23 cellular contexts compared by ENCODE assay signal in genomic region chr13:95833126-95833525, GRCh38.
"Had no signal": no experiment of that assay in that cellular context is flagged by ENCODE, and none has a peak within 500 bp of the region (broad histone marks: within the 10 kb centered on the region; RNA-seq: fewer than 3 reads in every experiment).

No MANE protein-coding gene starts in this region.

- H3K36me3 Mint-ChIP-seq: activated naive CD4-positive, alpha-beta T cell treated with anti-CD3 and anti-CD28 coated beads, Interleukin-2, amount 10 ng/mL, durations not matched to agents 7 days and 5 days; activated naive CD8-positive, alpha-beta T cell treated with anti-CD3 and anti-CD28 coated beads, Interleukin-2, amount 10 ng/mL, durations not matched to agents 7 days and 5 days had no signal

- ATAC-seq: activated CD4-positive, alpha-beta T cell treated with anti-CD3 and anti-CD28 coated beads for 36 hours; right cardiac atrium had no signal

- H3K4me3 ChIP-seq: tibial nerve had no signal

- H3K4me1 Mint-ChIP-seq: activated B cell treated with CpG ODN at 0.5 μM for 24 hours; activated CD4-positive, alpha-beta T cell treated with anti-CD3 and anti-CD28 coated beads for 36 hours; activated naive CD4-positive, alpha-beta T cell treated with anti-CD3 and anti-CD28 coated beads, Interleukin-2, amount 10 ng/mL, durations not matched to agents 7 days and 5 days; activated naive CD8-positive, alpha-beta T cell treated with anti-CD3 and anti-CD28 coated beads, Interleukin-2, amount 10 ng/mL, durations not matched to agents 7 days and 5 days had no signal

- H3K4me3 Mint-ChIP-seq: activated B cell treated with CpG ODN at 0.5 μM for 24 hours; activated CD4-positive, alpha-beta T cell treated with anti-CD3 and anti-CD28 coated beads for 36 hours; activated naive CD4-positive, alpha-beta T cell treated with anti-CD3 and anti-CD28 coated beads, Interleukin-2, amount 10 ng/mL, durations not matched to agents 7 days and 5 days; activated naive CD8-positive, alpha-beta T cell treated with anti-CD3 and anti-CD28 coated beads, Interleukin-2, amount 10 ng/mL, durations not matched to agents 7 days and 5 days; nephron; T-helper 2 cell treated with Interferon-gamma antibody and Interleukin-4, amounts not matched to agents 5 μg/mL and 100 μg/mL, for 36 hours had no signal

- H3K27me3 ChIP-seq: brain microvascular endothelial cell, tibial nerve had no signal

- H3K9me3 Mint-ChIP-seq: activated naive CD4-positive, alpha-beta T cell treated with anti-CD3 and anti-CD28 coated beads, Interleukin-2, amount 10 ng/mL, durations not matched to agents 7 days and 5 days; T-helper 2 cell treated with Interferon-gamma antibody and Interleukin-4, amounts not matched to agents 5 μg/mL and 100 μg/mL, for 36 hours had no signal

- H3K27ac ChIP-seq: brain microvascular endothelial cell, tibial nerve had no signal

- FAIRE-seq: astrocyte, kidney, urothelium cell line had no signal

- DNase-seq: activated B cell treated with CpG ODN at 0.5 μM for 24 hours; activated CD4-positive, alpha-beta T cell treated with anti-CD3 and anti-CD28 coated beads for 36 hours; activated CD4-positive, alpha-beta T cell treated with anti-CD3 and anti-CD28 coated beads, Interleukin-2, amount 50 U/mL, for 4 hours; activated CD8-positive, alpha-beta memory T cell treated with anti-CD3 and anti-CD28 coated beads for 24 hours; activated gamma-delta T cell; activated naive CD4-positive, alpha-beta T cell treated with anti-CD3 and anti-CD28 coated beads, Interleukin-2, amount 10 ng/mL, durations not matched to agents 7 days and 5 days; activated naive CD8-positive, alpha-beta T cell treated with anti-CD3 and anti-CD28 coated beads, Interleukin-2, amount 10 ng/mL, durations not matched to agents 7 days and 5 days; amniotic stem cell; brain microvascular endothelial cell; central memory CD4-positive, alpha-beta T cell; effector CD8-positive, alpha-beta T cell; kidney; left colon; posterior cingulate gyrus; right cardiac atrium; stimulated activated CD4-positive, alpha-beta T cell treated with anti-CD3 and anti-CD28 coated beads, Interleukin-2, amount 100 ng/mL, for 48 hours; stimulated activated naive CD4-positive, alpha-beta T cell treated with Interleukin-2 at 50 U/mL for 16 hours; T-helper 1 cell had no signal

- H3K36me3 ChIP-seq: brain microvascular endothelial cell had no signal

- H3K27ac Mint-ChIP-seq: activated B cell treated with CpG ODN at 0.5 μM for 24 hours; activated CD4-positive, alpha-beta T cell treated with anti-CD3 and anti-CD28 coated beads for 36 hours; activated naive CD4-positive, alpha-beta T cell treated with anti-CD3 and anti-CD28 coated beads, Interleukin-2, amount 10 ng/mL, durations not matched to agents 7 days and 5 days; activated naive CD8-positive, alpha-beta T cell treated with anti-CD3 and anti-CD28 coated beads, Interleukin-2, amount 10 ng/mL, durations not matched to agents 7 days and 5 days; nephron; T-helper 2 cell treated with Interferon-gamma antibody and Interleukin-4, amounts not matched to agents 5 μg/mL and 100 μg/mL, for 36 hours had no signal
